ENCODE assay signal across 26 cellular contexts in genomic region chr1:161244888-161245287, GRCh38. TPM values are rescaled to one million over a fixed set of nuclear protein-coding genes. Genes with fewer than 3 reads are reported as not detected.
A peak's percentile ranks its signal among the peaks of the same experiment; 100 is the strongest.
DNase-seq lines count a peak whose midpoint lies in the region; ATAC-seq, FAIRE-seq and TF ChIP-seq lines count a peak whose summit lies in the region.
"Had no signal": no experiment of that assay in that cellular context is flagged by ENCODE, and none has a peak within 500 bp of the region (broad histone marks: within the 10 kb centered on the region; RNA-seq: fewer than 3 reads in every experiment).

No MANE protein-coding gene starts in this region.

- H3K9me3 ChIP-seq in RWPE2 (ENCODE audit: severe bottlenecking) (no peaks in the 10 kb centered on the region), keratinocyte (ENCODE audit: control insufficient read depth, low read depth, low read length) (no peaks in the 10 kb centered on the region), stomach (no peaks in the 10 kb centered on the region)
- H3K9me3 ChIP-seq: HAP-1, SK-N-SH had no signal

- TF ChIP-seq CTCF in RWPE2 (IDR thresholded peaks at IDR 0.05; ENCODE audit: poor library complexity, severe bottlenecking) (no peak), bronchial epithelial cell (IDR thresholded peaks at IDR 0.05; ENCODE audit: insufficient read depth, low read length, severe bottlenecking) (no peak), keratinocyte (optimal IDR thresholded peaks at IDR 0.05 in 1 of 3, IDR thresholded peaks at IDR 0.05 in 1 of 3, conservative IDR thresholded peaks at IDR 0.05 in 1 of 3; ENCODE audit: extremely low read depth in 1 of 3, insufficient read depth in 2 of 3, low read length in 3 of 3) (no peak), stomach (IDR thresholded peaks at IDR 0.05) (no peak)

- ATAC-seq in RWPE2 (ENCODE audit: low read depth): peak; percentile 46; the same call in 2 of the 3 replicates
- no peak for ATAC-seq in GM18520 (IDR thresholded peaks at IDR 0.05; ENCODE audit: unreplicated experiment)
- ATAC-seq: CD8-positive, alpha-beta T cell; GM23338 had no signal

- CTCF ChIA-PET in activated naive CD4-positive, alpha-beta T cell treated with anti-CD3 and anti-CD28 coated beads for 36 hours (lab: Charles Lee): no interaction called here

- H3K27ac Mint-ChIP-seq in activated naive CD4-positive, alpha-beta T cell treated with anti-CD3 and anti-CD28 coated beads for 36 hours: no peak overlapping the region
- H3K27ac Mint-ChIP-seq: CD8-positive, alpha-beta T cell; GM23338 had no signal

- peaks cover 1% of the 10 kb centered on the region for H3K36me3 Mint-ChIP-seq in activated naive CD4-positive, alpha-beta T cell treated with anti-CD3 and anti-CD28 coated beads for 36 hours (ENCODE audit: low read depth)
- H3K36me3 Mint-ChIP-seq: CD8-positive, alpha-beta T cell had no signal

- no peak for TF ChIP-seq POLR2A in stomach (IDR thresholded peaks at IDR 0.05)

- H3K4me1 ChIP-seq in RWPE2 (ENCODE audit: insufficient read depth, poor library complexity, severe bottlenecking) (no peaks in the 10 kb centered on the region), keratinocyte (ENCODE audit: control insufficient read depth, extremely low read depth, insufficient read depth, low read length) (peaks cover 7% of the 10 kb centered on the region), stomach (peaks cover 0 to 6% (median 0%) of the 10 kb centered on the region in 4 donors)
- H3K4me1 ChIP-seq: BLaER1, HAP-1 had no signal

- H3K4me1 Mint-ChIP-seq in activated naive CD4-positive, alpha-beta T cell treated with anti-CD3 and anti-CD28 coated beads for 36 hours (ENCODE audit: low read depth): no peaks in the 10 kb centered on the region
- H3K4me1 Mint-ChIP-seq: GM23338 had no signal

- dilution Hi-C loops in keratinocyte (cut with MboI; ENCODE audit: extremely low pct_ligation_motif_present, low sequenced_read_pairs): no loop called here

- no peaks in the 10 kb centered on the region for H3K9me1 ChIP-seq in keratinocyte (ENCODE audit: control insufficient read depth, extremely low read depth, insufficient read depth, low read length)

- H3K9ac ChIP-seq in keratinocyte (ENCODE audit: control insufficient read depth, extremely low read depth, insufficient read depth, low read length): no peak overlapping the region
- H3K9ac ChIP-seq: BLaER1, SK-N-SH had no signal

- no peak for TF ChIP-seq EP300 in stomach (IDR thresholded peaks at IDR 0.05)

- intact Hi-C loops in stomach (cut with DNase I; ENCODE audit: low total_unique reads): no loop called here
- intact Hi-C loops in activated naive CD4-positive, alpha-beta T cell treated with anti-CD3 and anti-CD28 coated beads for 36 hours (cut with micrococcal nuclease): no loop called here

- peak overlapping the region; percentile 16 for H3K4me2 ChIP-seq in keratinocyte (ENCODE audit: control insufficient read depth, extremely low read depth, insufficient read depth, low read depth, low read length)
- H3K4me2 ChIP-seq: BLaER1, GM23338, SK-N-SH had no signal

- WGBS in stomach, 5 donors: 29 to 61% (median 42%) methylated on average over 4 of the region's 4 CpGs

- H3K36me3 ChIP-seq in RWPE2 (ENCODE audit: low read depth): no peaks in the 10 kb centered on the region
- H3K36me3 ChIP-seq in bronchial epithelial cell (ENCODE audit: control insufficient read depth, insufficient read depth, low read length): no peaks in the 10 kb centered on the region
- H3K36me3 ChIP-seq in keratinocyte (ENCODE audit: control insufficient read depth in 2 of 2, extremely low read depth in 1 of 2, insufficient read depth in 2 of 2, low read length in 2 of 2): no peaks in the 10 kb centered on the region
- no peaks in the 10 kb centered on the region for H3K36me3 ChIP-seq in stomach
- H3K36me3 ChIP-seq: BLaER1, HAP-1 had no signal

- H2AFZ ChIP-seq in keratinocyte (ENCODE audit: control insufficient read depth, low read length): peak overlapping the region; percentile 39
- H2AFZ ChIP-seq: GM23338 had no signal

- H3K9me3 Mint-ChIP-seq in activated naive CD4-positive, alpha-beta T cell treated with anti-CD3 and anti-CD28 coated beads for 36 hours: no peaks in the 10 kb centered on the region
- H3K9me3 Mint-ChIP-seq: CD8-positive, alpha-beta T cell had no signal

- H4K20me1 ChIP-seq in keratinocyte (ENCODE audit: control insufficient read depth, extremely low read depth, insufficient read depth, low read length): no peaks in the 10 kb centered on the region
- H4K20me1 ChIP-seq: BLaER1 had no signal

- no peaks in the 10 kb centered on the region for H3K79me2 ChIP-seq in keratinocyte (ENCODE audit: control insufficient read depth, insufficient read depth, low read length)

- FAIRE-seq in bronchial epithelial cell (lab: Jason Lieb, UNC) (peak; percentile 91), keratinocyte (lab: Jason Lieb, UNC) (peak; percentile 92), frontal cortex (lab: Jason Lieb, UNC) (no peak)
- FAIRE-seq: GM18507 had no signal

- no peaks in the 10 kb centered on the region for H3K27me3 ChIP-seq in RWPE2 (ENCODE audit: insufficient read depth, poor library complexity, severe bottlenecking)
- no peaks in the 10 kb centered on the region for H3K27me3 ChIP-seq in bronchial epithelial cell (ENCODE audit: control insufficient read depth, insufficient read depth, low read length)
- no peaks in the 10 kb centered on the region for H3K27me3 ChIP-seq in keratinocyte (ENCODE audit: control insufficient read depth, extremely low read depth, insufficient read depth, low read length)
- no peaks in the 10 kb centered on the region for H3K27me3 ChIP-seq in stomach
- H3K27me3 ChIP-seq: BLaER1 had no signal

- peaks cover 1% of the 10 kb centered on the region for H3K27me3 Mint-ChIP-seq in activated naive CD4-positive, alpha-beta T cell treated with anti-CD3 and anti-CD28 coated beads for 36 hours (ENCODE audit: low read depth)

- H3K27ac ChIP-seq in RWPE2 (ENCODE audit: poor library complexity, severe bottlenecking) (no peak overlapping the region), keratinocyte (ENCODE audit: control insufficient read depth, insufficient read depth, low read length) (no peak overlapping the region), stomach (peak overlapping the region in 3 of 5 donors; percentile 4 to 31 (median 7))
- H3K27ac ChIP-seq: BLaER1 had no signal

- H3K4me3 ChIP-seq in RWPE2 (ENCODE audit: severe bottlenecking) (no peak overlapping the region), bronchial epithelial cell (ENCODE audit: low read depth, low read length) (no peak overlapping the region), keratinocyte (ENCODE audit: control insufficient read depth in 2 of 3, extremely low read depth in 1 of 3, insufficient read depth in 2 of 3, low read depth in 1 of 3, low read length in 3 of 3) (no peak overlapping the region), stomach (no peak overlapping the region)
- H3K4me3 ChIP-seq: BLaER1, GM23338, HAP-1 had no signal

- H3K4me3 Mint-ChIP-seq in activated naive CD4-positive, alpha-beta T cell treated with anti-CD3 and anti-CD28 coated beads for 36 hours: no peak overlapping the region
- H3K4me3 Mint-ChIP-seq: CD8-positive, alpha-beta T cell; GM23338 had no signal

- DNase-seq in RWPE2 (ENCODE audit: low spot score) (no peak), bronchial epithelial cell (ENCODE audit: low read depth) (peak; percentile 95), keratinocyte (ENCODE audit: low read depth, low spot score) (no peak), stomach (peak; percentile 58), frontal cortex (ENCODE audit: low spot score in 2 of 2) (no peak)
- no peak for DNase-seq in activated naive CD4-positive, alpha-beta T cell treated with anti-CD3 and anti-CD28 coated beads for 36 hours
- no peak for DNase-seq in activated naive CD4-positive, alpha-beta T cell (lab: John Stamatoyannopoulos, UW)
- DNase-seq: ACHN; CD8-positive, alpha-beta T cell; GDM1; Kasumi-1; MM.1S; NCI-H1048; NCI-H1417 treated with DMSO at 0.1 percent for 48 hours; NCI-H187; NCI-H446; NCI-H526 treated with DMSO at 0.1 percent for 48 hours; OCI-M1; SIG-M5; SK-N-SH had no signal

RNA-seq across cellular contexts. Expression of gene NR1I3, which starts 6.9 kb away (rescaled TPM):
- not detected in 2 replicates for total RNA-seq in bronchial epithelial cell
- polyA plus RNA-seq in keratinocyte: not detected in 3 replicates
- polyA plus RNA-seq in keratinocyte (2011; ENCODE audit: low read depth): not detected
- polyA plus RNA-seq in keratinocyte (2011; cell fraction: cytosol; rRNA removed): not detected in 2 replicates
- polyA plus RNA-seq in keratinocyte (2011; cell fraction: nucleus; rRNA removed): not detected in 2 replicates
- 0.47 and 0.64 TPM in 2 replicates for polyA plus RNA-seq in keratinocyte (2012; ENCODE audit: low replicate concordance)
- not detected in 3 replicates for polyA minus RNA-seq in keratinocyte
- not detected for polyA minus RNA-seq in keratinocyte (2011; cell fraction: cytosol; rRNA and poly(A)+ RNA removed)
- polyA minus RNA-seq in keratinocyte (2011; cell fraction: nucleus; rRNA and poly(A)+ RNA removed): not detected in 2 replicates
- total RNA-seq in stomach: under 1 TPM in 1 of 5 donors, not detected in 4; 0.55 TPM
- polyA plus RNA-seq in stomach: not detected
- not detected for total RNA-seq in frontal cortex
- not detected for total RNA-seq in activated naive CD4-positive, alpha-beta T cell treated with anti-CD3 and anti-CD28 coated beads for 36 hours
- total RNA-seq: CD8-positive, alpha-beta T cell; Daoy; GM23338 had no signal
- polyA plus RNA-seq: SK-N-SH had no signal

RNA-seq across cellular contexts. Expression of gene PCP4L1, which starts 13.7 kb away (rescaled TPM):
- total RNA-seq in bronchial epithelial cell (0.26 and 3.5 TPM in 2 replicates), stomach (10 to 100 TPM in 2 of 5 donors, not detected in 3; 17.6 to 19.4 TPM), frontal cortex (6.9 TPM)
- polyA plus RNA-seq in keratinocyte (0.04 to 0.24 TPM in 2 of 3 replicates, not detected in the other), stomach (10 to 100 TPM in 1 of 3 donors, not detected in 2; 12.6 TPM)
- not detected for polyA plus RNA-seq in keratinocyte (2011; ENCODE audit: low read depth)
- polyA plus RNA-seq in keratinocyte (2011; cell fraction: cytosol; rRNA removed): 0.05 and 0.07 TPM in 2 replicates
- not detected in 2 replicates for polyA plus RNA-seq in keratinocyte (2011; cell fraction: nucleus; rRNA removed)
- not detected in 2 replicates for polyA plus RNA-seq in keratinocyte (2012; ENCODE audit: low replicate concordance)
- not detected in 3 replicates for polyA minus RNA-seq in keratinocyte
- polyA minus RNA-seq in keratinocyte (2011; cell fraction: cytosol; rRNA and poly(A)+ RNA removed): not detected
- not detected in 2 replicates for polyA minus RNA-seq in keratinocyte (2011; cell fraction: nucleus; rRNA and poly(A)+ RNA removed)
- total RNA-seq in activated naive CD4-positive, alpha-beta T cell treated with anti-CD3 and anti-CD28 coated beads for 36 hours: under 1 TPM; 0.24 to 0.37 TPM
- total RNA-seq: CD8-positive, alpha-beta T cell had no signal
- polyA plus RNA-seq: SK-N-SH had no signal

RNA-seq across cellular contexts. Expression of gene TOMM40L, which starts 19.0 kb away (rescaled TPM):
- 7.8 and 10.8 TPM in 2 replicates for total RNA-seq in bronchial epithelial cell
- polyA plus RNA-seq in keratinocyte: 14.4 to 18.2 TPM (median 17.5 TPM) in 3 replicates
- polyA plus RNA-seq in keratinocyte (2011; ENCODE audit: low read depth): 2.3 TPM
- 14.9 and 15.4 TPM in 2 replicates for polyA plus RNA-seq in keratinocyte (2011; cell fraction: cytosol; rRNA removed)
- 20.9 and 22.4 TPM in 2 replicates for polyA plus RNA-seq in keratinocyte (2011; cell fraction: nucleus; rRNA removed)
- polyA plus RNA-seq in keratinocyte (2012; ENCODE audit: low replicate concordance): 5.3 and 14.4 TPM in 2 replicates
- polyA minus RNA-seq in keratinocyte: 26.8 to 33.9 TPM (median 31.6 TPM) in 3 replicates
- 24.0 TPM for polyA minus RNA-seq in keratinocyte (2011; cell fraction: cytosol; rRNA and poly(A)+ RNA removed)
- 8.4 and 14.1 TPM in 2 replicates for polyA minus RNA-seq in keratinocyte (2011; cell fraction: nucleus; rRNA and poly(A)+ RNA removed)
- total RNA-seq in stomach: 1 to 10 TPM in 4 of 5 donors, under 1 TPM in 1; 0.58 to 7.3 (median 5.8) TPM
- polyA plus RNA-seq in stomach: 1 to 10 TPM; 7.9 to 9.9 (median 9.8) TPM
- 22.4 TPM for total RNA-seq in frontal cortex
- 10 to 100 TPM; 13.2 to 14.3 TPM for total RNA-seq in activated naive CD4-positive, alpha-beta T cell treated with anti-CD3 and anti-CD28 coated beads for 36 hours

RNA-seq across cellular contexts. Expression of gene APOA2, which starts 21.5 kb away (rescaled TPM):
- not detected in 2 replicates for total RNA-seq in bronchial epithelial cell
- not detected in 3 replicates for polyA plus RNA-seq in keratinocyte
- 1.8 TPM for polyA plus RNA-seq in keratinocyte (2011; ENCODE audit: low read depth)
- polyA plus RNA-seq in keratinocyte (2011; cell fraction: cytosol; rRNA removed): not detected in 2 replicates
- not detected in 2 replicates for polyA plus RNA-seq in keratinocyte (2011; cell fraction: nucleus; rRNA removed)
- polyA plus RNA-seq in keratinocyte (2012; ENCODE audit: low replicate concordance): 1.2 TPM in 1 of 2 replicates, not detected in the other
- polyA minus RNA-seq in keratinocyte: 1.2 TPM in 1 of 3 replicates, not detected in the others
- not detected for polyA minus RNA-seq in keratinocyte (2011; cell fraction: cytosol; rRNA and poly(A)+ RNA removed)
- polyA minus RNA-seq in keratinocyte (2011; cell fraction: nucleus; rRNA and poly(A)+ RNA removed): not detected in 2 replicates
- 1 to 10 TPM in 1 of 5 donors, not detected in 4; 5.3 TPM for total RNA-seq in stomach
- not detected for polyA plus RNA-seq in stomach
- not detected for total RNA-seq in frontal cortex
- not detected for total RNA-seq in activated naive CD4-positive, alpha-beta T cell treated with anti-CD3 and anti-CD28 coated beads for 36 hours
- total RNA-seq: CD8-positive, alpha-beta T cell; Daoy; GM23338 had no signal
- polyA plus RNA-seq: SK-N-SH had no signal

RNA-seq across cellular contexts. Expression of gene FCER1G, which starts 29.8 kb away (rescaled TPM):
- total RNA-seq in bronchial epithelial cell (0.26 TPM in 2 replicates), stomach (10 to 100 TPM in 2 of 5 donors, 1 to 10 TPM in 2, not detected in 1; 1.4 to 27.0 (median 7.4) TPM), frontal cortex (2.0 TPM)
- polyA plus RNA-seq in keratinocyte (0.51 to 1.2 TPM (median 0.62 TPM) in 3 replicates), stomach (100 to 1,000 TPM in 1 of 3 donors, 10 to 100 TPM in 2; 35.4 to 101 (median 50.6) TPM)
- polyA plus RNA-seq in keratinocyte (2011; ENCODE audit: low read depth): not detected
- 0.39 and 0.75 TPM in 2 replicates for polyA plus RNA-seq in keratinocyte (2011; cell fraction: cytosol; rRNA removed)
- polyA plus RNA-seq in keratinocyte (2011; cell fraction: nucleus; rRNA removed): 1.1 and 1.3 TPM in 2 replicates
- polyA plus RNA-seq in keratinocyte (2012; ENCODE audit: low replicate concordance): 0.53 and 1.4 TPM in 2 replicates
- not detected in 3 replicates for polyA minus RNA-seq in keratinocyte
- polyA minus RNA-seq in keratinocyte (2011; cell fraction: cytosol; rRNA and poly(A)+ RNA removed): not detected
- polyA minus RNA-seq in keratinocyte (2011; cell fraction: nucleus; rRNA and poly(A)+ RNA removed): not detected in 2 replicates
- total RNA-seq in activated naive CD4-positive, alpha-beta T cell treated with anti-CD3 and anti-CD28 coated beads for 36 hours: 1 to 10 TPM in 1 of 2 experiments, under 1 TPM in 1; 0.74 to 1.6 TPM
- total RNA-seq: GM23338 had no signal

Comparison
In these comparisons a context has a peak if more than half of its experiments do, and no peak if none do; other contexts are left out.
1. DNase-seq: peak in bronchial epithelial cell (single experiment) and stomach (single experiment); none in RWPE2 (single experiment), keratinocyte (single experiment), frontal cortex (0 of 2), activated naive CD4-positive, alpha-beta T cell treated with anti-CD3 and anti-CD28 coated beads for 36 hours (single experiment) and activated naive CD4-positive, alpha-beta T cell (0 of 4).
2. H3K27ac ChIP-seq: peak in stomach (3 of 5); none in RWPE2 (single experiment) and keratinocyte (single experiment).